25 cellular contexts compared by ENCODE assay signal in the genomic region with DNA sequence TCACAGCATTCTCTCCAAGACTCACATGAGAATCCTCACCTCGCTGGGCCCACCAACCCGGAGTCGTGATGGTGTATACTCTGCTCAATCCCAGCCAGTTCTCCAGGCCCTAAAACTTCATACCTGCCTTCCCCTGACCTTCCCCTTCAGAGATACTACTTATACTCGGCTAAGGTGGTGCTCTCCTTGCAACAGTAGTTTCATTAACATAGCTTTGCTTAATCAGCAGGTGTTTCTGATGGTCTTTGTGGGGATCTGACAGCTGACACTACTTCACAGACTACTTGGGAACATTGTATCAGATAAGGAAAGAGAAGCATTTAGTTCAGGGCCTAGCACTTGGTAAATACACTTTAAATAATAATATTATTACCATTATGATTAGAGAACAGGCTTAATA.
"Had no signal": no experiment of that assay in that cellular context is flagged by ENCODE, and none has a peak within 500 bp of the region (broad histone marks: within the 10 kb centered on the region; RNA-seq: fewer than 3 reads in every experiment).

No MANE protein-coding gene starts in this region.

- H3K27ac ChIP-seq: adrenal gland, body of pancreas, colonic mucosa, epithelial cell of prostate had no signal

- H3K27me3 Mint-ChIP-seq: activated CD4-positive, alpha-beta T cell treated with anti-CD3 and anti-CD28 coated beads, Interleukin-2, amount 10 ng/mL, durations not matched to agents 7 days and 5 days; activated CD8-positive, alpha-beta T cell treated with anti-CD3 and anti-CD28 coated beads for 36 hours; activated naive CD8-positive, alpha-beta T cell had no signal

- H3K36me3 ChIP-seq: adrenal gland, colonic mucosa had no signal

- H3K4me1 Mint-ChIP-seq: activated CD4-positive, alpha-beta T cell treated with anti-CD3 and anti-CD28 coated beads, Interleukin-2, amount 10 ng/mL, durations not matched to agents 7 days and 5 days; activated naive CD8-positive, alpha-beta T cell treated with anti-CD3 and anti-CD28 coated beads, Interleukin-2, amount 50 U/mL, for 24 hours; activated T-helper 17 cell treated with anti-CD3 and anti-CD28 coated beads, Interleukin-2, amount 50 U/mL, for 72 hours had no signal

- DNase-seq: activated CD4-positive, alpha-beta T cell treated with anti-CD3 and anti-CD28 coated beads for 1 hour; activated CD4-positive, alpha-beta T cell treated with anti-CD3 and anti-CD28 coated beads for 4 hours; activated CD4-positive, alpha-beta T cell treated with anti-CD3 and anti-CD28 coated beads, Interleukin-2, amount 10 ng/mL, durations not matched to agents 7 days and 5 days; activated CD4-positive, alpha-beta T cell treated with anti-CD3 and anti-CD28 coated beads, Interleukin-2, amount 50 U/mL, for 4 hours; activated CD8-positive, alpha-beta memory T cell treated with anti-CD3 and anti-CD28 coated beads for 24 hours; activated CD8-positive, alpha-beta T cell treated with anti-CD3 and anti-CD28 coated beads for 36 hours; activated effector memory CD4-positive, alpha-beta T cell treated with Interleukin-2 at 50 U/mL for 16 hours; activated gamma-delta T cell treated with Interleukin-2 at 50 U/mL for 16 hours; activated naive CD4-positive, alpha-beta T cell treated with anti-CD3 and anti-CD28 coated beads, Interleukin-2, amount 50 U/mL, for 16 hours; activated naive CD4-positive, alpha-beta T cell treated with Interleukin-2 at 50 U/mL for 16 hours; activated naive CD8-positive, alpha-beta T cell treated with anti-CD3 and anti-CD28 coated beads, Interleukin-2, amount 50 U/mL, for 24 hours; activated T-cell treated with anti-CD3 and anti-CD28 coated beads, Interleukin-2, amount 50 U/mL, for 4 hours; adrenal gland; amygdala; aorta; body of pancreas; central memory CD4-positive, alpha-beta T cell; cerebellar nuclear complex; colonic mucosa; effector CD8-positive, alpha-beta T cell; foreskin fibroblast; T-helper 2 cell had no signal

- H3K9me3 Mint-ChIP-seq: activated CD4-positive, alpha-beta T cell treated with anti-CD3 and anti-CD28 coated beads, Interleukin-2, amount 10 ng/mL, durations not matched to agents 7 days and 5 days; activated CD8-positive, alpha-beta T cell treated with anti-CD3 and anti-CD28 coated beads for 36 hours; activated naive CD8-positive, alpha-beta T cell treated with anti-CD3 and anti-CD28 coated beads, Interleukin-2, amount 50 U/mL, for 24 hours; activated T-cell treated with anti-CD3 and anti-CD28 coated beads, Interleukin-2, amount 50 U/mL, for 4 hours; activated T-helper 17 cell treated with anti-CD3 and anti-CD28 coated beads, Interleukin-2, amount 50 U/mL, for 72 hours had no signal

- H3K27ac Mint-ChIP-seq: activated CD4-positive, alpha-beta T cell treated with anti-CD3 and anti-CD28 coated beads, Interleukin-2, amount 10 ng/mL, durations not matched to agents 7 days and 5 days; activated CD8-positive, alpha-beta T cell treated with anti-CD3 and anti-CD28 coated beads for 36 hours; activated naive CD8-positive, alpha-beta T cell; activated naive CD8-positive, alpha-beta T cell treated with anti-CD3 and anti-CD28 coated beads, Interleukin-2, amount 50 U/mL, for 24 hours; activated T-helper 17 cell treated with anti-CD3 and anti-CD28 coated beads, Interleukin-2, amount 50 U/mL, for 72 hours had no signal

- H3K9me3 ChIP-seq: adrenal gland, body of pancreas, colonic mucosa had no signal

- H3K4me1 ChIP-seq: adrenal gland, body of pancreas, colonic mucosa had no signal

- H3K36me3 Mint-ChIP-seq: activated naive CD8-positive, alpha-beta T cell had no signal

- H3K4me3 Mint-ChIP-seq: activated CD4-positive, alpha-beta T cell treated with anti-CD3 and anti-CD28 coated beads, Interleukin-2, amount 10 ng/mL, durations not matched to agents 7 days and 5 days; activated CD8-positive, alpha-beta T cell treated with anti-CD3 and anti-CD28 coated beads for 36 hours; activated naive CD8-positive, alpha-beta T cell; activated naive CD8-positive, alpha-beta T cell treated with anti-CD3 and anti-CD28 coated beads, Interleukin-2, amount 50 U/mL, for 24 hours; activated T-cell treated with anti-CD3 and anti-CD28 coated beads, Interleukin-2, amount 50 U/mL, for 4 hours; activated T-helper 17 cell treated with anti-CD3 and anti-CD28 coated beads, Interleukin-2, amount 50 U/mL, for 72 hours had no signal

- H3K27me3 ChIP-seq: adrenal gland, body of pancreas, colonic mucosa had no signal

- H3K4me3 ChIP-seq: adrenal gland, body of pancreas, colonic mucosa had no signal

- ATAC-seq: activated CD8-positive, alpha-beta T cell treated with anti-CD3 and anti-CD28 coated beads for 36 hours; activated naive CD8-positive, alpha-beta T cell treated with anti-CD3 and anti-CD28 coated beads, Interleukin-2, amount 50 U/mL, for 24 hours; activated T-cell treated with anti-CD3 and anti-CD28 coated beads, Interleukin-2, amount 50 U/mL, for 4 hours; activated T-helper 17 cell treated with anti-CD3 and anti-CD28 coated beads, Interleukin-2, amount 50 U/mL, for 72 hours; body of pancreas had no signal
